Comparison of ENCODE assay signal across 10 cellular contexts in genomic region chr13:39016789-39017188, GRCh38. TPM values are rescaled to one million over a fixed set of nuclear protein-coding genes. Genes with fewer than 3 reads are reported as not detected.
DNase-seq lines count a peak whose midpoint lies in the region; ATAC-seq and TF ChIP-seq lines count a peak whose summit lies in the region.
"Had no signal": no experiment of that assay in that cellular context is flagged by ENCODE, and none has a peak within 500 bp of the region (broad histone marks: within the 10 kb centered on the region; RNA-seq: fewer than 3 reads in every experiment).

No MANE protein-coding gene starts in this region.

- no peak overlapping the region for H3K27ac ChIP-seq in right lobe of liver
- H3K27ac ChIP-seq in vagina: no peak overlapping the region
- H3K27ac ChIP-seq: neutrophil had no signal

- TF ChIP-seq POLR2A in right lobe of liver (IDR thresholded peaks at IDR 0.05): no peak
- no peak for TF ChIP-seq POLR2A in vagina (IDR thresholded peaks at IDR 0.05)

- H3K36me3 ChIP-seq in right lobe of liver (peaks cover 0 to 48% (median 17%) of the 10 kb centered on the region in 4 donors), vagina (peaks cover 3 to 38% of the 10 kb centered on the region in 2 donors)

- WGBS in right lobe of liver (ENCODE audit: insufficient coverage, low coverage, low lambda C conversion rate, missing lambda C conversion rate): 3% methylated on average over 2 of the region's 2 CpGs

- TF ChIP-seq CTCF in brain (conservative IDR thresholded peaks at IDR 0.05) (peak; percentile 58 to 76), right lobe of liver (IDR thresholded peaks at IDR 0.05) (peak; percentile 15 to 48 (median 41)), vagina (IDR thresholded peaks at IDR 0.05) (no peak)

- H3K36me3 Mint-ChIP-seq in brain: peaks cover 42% of the 10 kb centered on the region

- peak; percentile 55 for ATAC-seq in GM18520 (IDR thresholded peaks at IDR 0.05; ENCODE audit: unreplicated experiment)
- peak; percentile 76 for ATAC-seq in HG02884 (IDR thresholded peaks at IDR 0.05; ENCODE audit: unreplicated experiment)
- ATAC-seq in right lobe of liver: peak; percentile 56 to 68 (median 60)

- H3K27ac Mint-ChIP-seq in brain: peak overlapping the region in 1 of 5 experiments; percentile 24

- H3K4me1 ChIP-seq in right lobe of liver: no peaks in the 10 kb centered on the region
- no peaks in the 10 kb centered on the region for H3K4me1 ChIP-seq in vagina

- peaks cover 4% of the 10 kb centered on the region for H3K4me1 Mint-ChIP-seq in brain

- no peak overlapping the region for H3K4me3 Mint-ChIP-seq in brain

- peaks cover 2% of the 10 kb centered on the region for H3K27me3 Mint-ChIP-seq in brain

- no peak overlapping the region for H3K4me3 ChIP-seq in right lobe of liver
- H3K4me3 ChIP-seq in vagina: no peak overlapping the region

- H3K27me3 ChIP-seq in right lobe of liver (no peaks in the 10 kb centered on the region), vagina (no peaks in the 10 kb centered on the region)
- H3K27me3 ChIP-seq: neutrophil had no signal

- no peaks in the 10 kb centered on the region for H3K9me3 Mint-ChIP-seq in brain

- DNase-seq in CMK (ENCODE audit: low read depth): peak; percentile 17
- peak; percentile 17 for DNase-seq in NCI-H2196 (lab: John Stamatoyannopoulos, UW; ENCODE audit: unreplicated experiment)
- DNase-seq in right lobe of liver: no peak
- DNase-seq in UCSD-AML1 (lab: John Stamatoyannopoulos, UW; ENCODE audit: unreplicated experiment): no peak
- no peak for DNase-seq in vagina (ENCODE audit: extremely low spot score in 2 of 2)

- intact Hi-C loops in right lobe of liver (cut with DNase I) (no loop called here), vagina (cut with DNase I) (no loop called here)

- no peaks in the 10 kb centered on the region for H3K9me3 ChIP-seq in right lobe of liver
- H3K9me3 ChIP-seq in vagina: no peaks in the 10 kb centered on the region
- H3K9me3 ChIP-seq: neutrophil had no signal

RNA-seq across cellular contexts. Expression of gene PROSER1, which starts 21.1 kb away (rescaled TPM):
- 22.8 TPM for polyA plus RNA-seq in brain (ENCODE audit: insufficient read depth, low read depth, low replicate concordance)
- 10 to 100 TPM in 3 of 6 experiments, 1 to 10 TPM in 3; 8.6 to 11.2 (median 9.9) TPM for total RNA-seq in right lobe of liver
- 41.3 TPM for total RNA-seq in vagina

RNA-seq across cellular contexts. Expression of gene NHLRC3, which starts 21.5 kb away (rescaled TPM):
- 4.3 TPM for polyA plus RNA-seq in brain (ENCODE audit: insufficient read depth, low read depth, low replicate concordance)
- total RNA-seq in right lobe of liver (10 to 100 TPM; 11.2 to 20.9 (median 15.7) TPM), vagina (14.5 TPM)

RNA-seq across cellular contexts. Expression of gene STOML3, which starts 26.2 kb away (rescaled TPM):
- polyA plus RNA-seq in brain (ENCODE audit: insufficient read depth, low read depth, low replicate concordance): not detected
- total RNA-seq in right lobe of liver (not detected), vagina (not detected)
- total RNA-seq: T-helper 2 cell treated with Interferon-gamma antibody and Interleukin-4, amounts not matched to agents 100 ng/mL and 5 ng/mL, for 36 hours had no signal

Comparison
In these comparisons a context has a peak if more than half of its experiments do, and no peak if none do; other contexts are left out.
1. DNase-seq: peak in CMK (single experiment) and NCI-H2196 (single experiment); none in right lobe of liver (0 of 3), UCSD-AML1 (single experiment) and vagina (0 of 2).
2. CTCF ChIP-seq: peak in brain (2 of 2) and right lobe of liver (4 of 4); none in vagina (0 of 3).
3. Peak in every context shown above with its lines, with median percentiles within 50 percentile points of each other: ATAC-seq.